18 cellular contexts compared by ENCODE assay signal in the genomic region with DNA sequence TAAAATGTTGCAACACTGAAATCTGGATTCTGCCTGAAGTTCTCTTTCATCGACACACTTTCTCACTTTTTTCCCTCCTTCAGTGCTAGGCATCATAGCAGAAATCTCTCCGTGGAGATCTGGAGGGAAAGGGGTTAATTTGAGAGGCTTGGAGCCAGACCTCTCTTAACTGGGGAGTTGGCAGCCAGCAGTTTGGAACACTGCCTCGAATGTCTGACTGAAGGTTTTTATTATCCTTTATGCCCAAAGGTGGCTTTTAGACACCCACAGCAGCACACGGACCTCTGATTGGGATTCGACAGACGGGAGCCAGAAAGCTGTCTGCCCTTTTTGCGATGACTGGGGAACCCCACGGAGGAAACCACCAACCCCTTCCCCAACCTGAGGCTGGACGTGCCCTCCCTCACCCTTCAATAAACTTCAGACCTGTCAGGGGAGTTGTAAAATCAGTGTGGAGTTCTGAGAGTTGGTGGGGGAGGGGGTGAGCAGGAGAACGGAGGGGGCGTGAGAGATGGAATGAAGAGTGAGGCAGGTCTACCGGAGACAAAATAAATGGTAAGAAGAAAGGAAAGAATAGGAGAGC.
DNase-seq lines count a peak whose midpoint lies in the region; TF ChIP-seq lines count a peak whose summit lies in the region.
"Had no signal": no experiment of that assay in that cellular context is flagged by ENCODE, and none has a peak within 500 bp of the region (broad histone marks: within the 10 kb centered on the region; RNA-seq: fewer than 3 reads in every experiment).

No MANE protein-coding gene starts in this region.

- H3K27me3 Mint-ChIP-seq in endodermal cell (ENCODE audit: insufficient read depth): peaks cover 25% of the 10 kb centered on the region
- H3K27me3 Mint-ChIP-seq in nephron (ENCODE audit: low read depth): peaks cover under 1% of the 10 kb centered on the region
- H3K27me3 Mint-ChIP-seq in progenitor cell of endocrine pancreas: peaks cover 20% of the 10 kb centered on the region
- H3K27me3 Mint-ChIP-seq in immature natural killer cell (ENCODE audit: low read depth in 3 of 3): peaks cover 0 to 4% (median 1%) of the 10 kb centered on the region in 3 donors
- H3K27me3 Mint-ChIP-seq: dendritic cell treated with granulocyte-macrophage colony-stimulating factor and Interleukin-4, amounts not matched to agents 40 ng/mL and 50 ng/mL, for 4 days; stimulated activated naive CD8-positive, alpha-beta T cell treated with anti-CD3 and anti-CD28 coated beads, Interleukin-15, Interleukin-2, amounts not matched to agents 100 ng/mL and 50 ng/mL, for 24 hours had no signal

- TF ChIP-seq CTCF in endodermal cell (conservative IDR thresholded peaks at IDR 0.05): no peak
- TF ChIP-seq CTCF in nephron (IDR thresholded peaks at IDR 0.05; ENCODE audit: unreplicated experiment in 3 of 3): no peak
- TF ChIP-seq CTCF in progenitor cell of endocrine pancreas (IDR thresholded peaks at IDR 0.05; ENCODE audit: unreplicated experiment): no peak
- TF ChIP-seq CTCF in foreskin fibroblast (IDR thresholded peaks at IDR 0.05; ENCODE audit: low read depth, low read length): no peak

- H3K27me3 ChIP-seq in endodermal cell (ENCODE audit: control insufficient read depth, insufficient read depth, low read length, poor library complexity, severe bottlenecking): no peaks in the 10 kb centered on the region
- H3K27me3 ChIP-seq: BLaER1 had no signal

- no peaks in the 10 kb centered on the region for H3K9me3 Mint-ChIP-seq in endodermal cell
- H3K9me3 Mint-ChIP-seq in nephron: no peaks in the 10 kb centered on the region
- no peaks in the 10 kb centered on the region for H3K9me3 Mint-ChIP-seq in progenitor cell of endocrine pancreas (ENCODE audit: low read depth)
- H3K9me3 Mint-ChIP-seq in immature natural killer cell: peaks cover 4 to 29% (median 14%) of the 10 kb centered on the region in 6 donors

- no peak overlapping the region for H3K27ac ChIP-seq in endodermal cell (ENCODE audit: low read depth, low read length)
- H3K27ac ChIP-seq: BLaER1, spleen had no signal

- H3K9me3 ChIP-seq in ES-I3 (ENCODE audit: control insufficient read depth, insufficient read depth, low read length): no peaks in the 10 kb centered on the region
- H3K9me3 ChIP-seq in endodermal cell (ENCODE audit: control insufficient read depth, low read length): no peaks in the 10 kb centered on the region
- H3K9me3 ChIP-seq: BLaER1 had no signal

- H3K36me3 Mint-ChIP-seq in endodermal cell (ENCODE audit: low read depth) (no peaks in the 10 kb centered on the region), nephron (ENCODE audit: low read depth) (no peaks in the 10 kb centered on the region), progenitor cell of endocrine pancreas (ENCODE audit: insufficient read depth) (no peaks in the 10 kb centered on the region), immature natural killer cell (no peaks in the 10 kb centered on the region)

- H3K4me3 ChIP-seq in endodermal cell (ENCODE audit: low read length) (no peak overlapping the region), foreskin fibroblast (ENCODE audit: low read depth in 1 of 2, low read length in 2 of 2) (no peak overlapping the region)
- H3K4me3 ChIP-seq: BLaER1, spleen had no signal

- H3K27ac Mint-ChIP-seq in endodermal cell (no peak overlapping the region), nephron (peak overlapping the region in 2 of 3 experiments; percentile 18 to 69), progenitor cell of endocrine pancreas (no peak overlapping the region), immature natural killer cell (no peak overlapping the region)
- H3K27ac Mint-ChIP-seq: activated T-cell treated with anti-CD3 and anti-CD28 coated beads, Interleukin-2, amount 50 U/mL, for 72 hours; dendritic cell treated with granulocyte-macrophage colony-stimulating factor and Interleukin-4, amounts not matched to agents 40 ng/mL and 50 ng/mL, for 4 days; stimulated activated naive CD8-positive, alpha-beta T cell treated with anti-CD3 and anti-CD28 coated beads, Interleukin-15, Interleukin-2, amounts not matched to agents 100 ng/mL and 50 ng/mL, for 24 hours had no signal

- peak; percentile 85 for DNase-seq in NCI-H1092 (lab: John Stamatoyannopoulos, UW)
- peak; percentile 53 for DNase-seq in endodermal cell
- DNase-seq in progenitor cell of endocrine pancreas (ENCODE audit: low spot score, unreplicated experiment): no peak
- DNase-seq in foreskin fibroblast: no peak
- DNase-seq in activated CD4-positive, alpha-beta T cell treated with anti-CD3 and anti-CD28 coated beads for 4 hours: no peak
- DNase-seq in immature natural killer cell: no peak
- DNase-seq: activated CD4-positive, alpha-beta T cell treated with anti-CD3 and anti-CD28 coated beads, Interleukin-2, amount 50 U/mL, for 4 hours; activated T-cell treated with anti-CD3 and anti-CD28 coated beads, Interleukin-2, amount 50 U/mL, for 72 hours; DND-41; Kasumi-1; NCI-H2107; SIG-M5; spleen had no signal

- H3K9ac ChIP-seq in ES-I3 (ENCODE audit: low read depth, low read length) (peak overlapping the region; percentile 25; the same call in 1 of the 2 replicates), endodermal cell (ENCODE audit: extremely low read depth, low read length, poor library complexity, severe bottlenecking) (no peak overlapping the region)
- H3K9ac ChIP-seq: BLaER1 had no signal

- H3K36me3 ChIP-seq in ES-I3 (ENCODE audit: insufficient read depth, low read length): no peaks in the 10 kb centered on the region
- no peaks in the 10 kb centered on the region for H3K36me3 ChIP-seq in endodermal cell (ENCODE audit: control insufficient read depth, insufficient read depth, low read length)
- H3K36me3 ChIP-seq: BLaER1, spleen had no signal

- H3K4me3 Mint-ChIP-seq in endodermal cell (peak overlapping the region; percentile 23), nephron (peak overlapping the region; percentile 14 to 47 (median 46)), progenitor cell of endocrine pancreas (ENCODE audit: low read depth) (no peak overlapping the region), immature natural killer cell (no peak overlapping the region)
- H3K4me3 Mint-ChIP-seq: activated T-cell treated with anti-CD3 and anti-CD28 coated beads, Interleukin-2, amount 50 U/mL, for 72 hours; dendritic cell treated with granulocyte-macrophage colony-stimulating factor and Interleukin-4, amounts not matched to agents 40 ng/mL and 50 ng/mL, for 4 days; stimulated activated naive CD8-positive, alpha-beta T cell treated with anti-CD3 and anti-CD28 coated beads, Interleukin-15, Interleukin-2, amounts not matched to agents 100 ng/mL and 50 ng/mL, for 24 hours had no signal

- WGBS in endodermal cell (ENCODE audit: insufficient coverage in 1 of 2, insufficient read length in 1 of 2), 2 experiments: 72 to 74% methylated on average over 8 to 12 of the region's 12 CpGs

- peaks cover 7% of the 10 kb centered on the region; the same call in 1 of the 2 replicates for H3K4me1 ChIP-seq in ES-I3 (ENCODE audit: insufficient read depth, low read length)
- no peaks in the 10 kb centered on the region for H3K4me1 ChIP-seq in endodermal cell (ENCODE audit: control insufficient read depth, insufficient read depth, low read length)
- H3K4me1 ChIP-seq: BLaER1, spleen had no signal

- peaks cover 13% of the 10 kb centered on the region for H3K4me1 Mint-ChIP-seq in endodermal cell
- H3K4me1 Mint-ChIP-seq in nephron: peaks cover 15% of the 10 kb centered on the region
- peaks cover 7% of the 10 kb centered on the region for H3K4me1 Mint-ChIP-seq in progenitor cell of endocrine pancreas (ENCODE audit: low read depth)
- no peaks in the 10 kb centered on the region for H3K4me1 Mint-ChIP-seq in immature natural killer cell

Comparison
In these comparisons a context has a peak if more than half of its experiments do, and no peak if none do; other contexts are left out.
1. DNase-seq: peak in NCI-H1092 (single experiment) and endodermal cell (single experiment); none in progenitor cell of endocrine pancreas (single experiment), foreskin fibroblast (0 of 2), activated CD4-positive, alpha-beta T cell treated with anti-CD3 and anti-CD28 coated beads for 4 hours (0 of 2) and immature natural killer cell (0 of 3).
2. H3K27ac Mint-ChIP-seq: peak in nephron (2 of 3); none in endodermal cell (single experiment), progenitor cell of endocrine pancreas (single experiment) and immature natural killer cell (0 of 6).
3. H3K4me3 Mint-ChIP-seq: peak in endodermal cell (single experiment) and nephron (3 of 3); none in progenitor cell of endocrine pancreas (single experiment) and immature natural killer cell (0 of 5).